ENCODE assay signal across 8 cellular contexts in the genomic region with DNA sequence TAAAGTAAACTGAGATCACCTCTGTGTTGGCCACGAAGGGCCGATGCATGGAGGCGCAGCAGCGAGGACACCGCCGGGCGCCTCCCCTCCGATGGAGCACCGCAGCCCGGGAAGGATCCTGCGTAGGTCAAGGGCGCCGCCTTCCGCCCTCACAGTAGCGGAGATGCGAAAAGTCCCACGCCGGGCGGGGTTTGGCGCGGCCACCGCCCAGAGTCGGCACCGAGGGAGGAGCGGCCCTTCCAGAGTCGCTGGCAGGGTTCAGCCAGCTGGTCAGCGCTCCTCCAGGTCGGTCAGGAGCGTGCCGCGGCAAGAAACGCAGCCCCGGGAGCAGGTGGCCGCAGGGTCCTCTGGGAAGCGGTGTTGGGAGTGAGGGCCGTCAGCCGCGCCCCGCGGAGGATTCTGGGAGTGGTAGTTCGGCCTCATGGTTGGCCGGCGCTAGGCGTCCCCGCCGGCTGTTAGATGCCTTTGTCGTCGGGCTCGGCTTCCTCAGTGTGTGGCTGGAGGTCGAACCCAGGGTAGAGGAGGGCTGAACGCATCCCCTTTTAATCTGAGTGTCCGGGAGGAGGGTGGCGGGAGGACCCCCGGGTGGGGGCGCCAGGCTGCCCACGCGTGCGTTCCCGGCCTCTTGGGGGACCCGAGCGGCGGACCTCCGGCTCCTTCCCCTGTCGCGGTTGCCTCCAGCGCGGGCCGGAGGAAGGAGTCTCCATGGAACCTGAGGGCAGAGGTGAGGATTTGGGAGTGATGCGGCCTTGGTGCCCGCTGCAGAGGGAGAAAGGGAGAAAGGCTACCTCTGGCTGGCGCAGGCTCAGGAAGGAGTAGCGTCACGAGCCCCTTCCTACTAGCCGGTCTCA. TPM values are rescaled to one million over a fixed set of nuclear protein-coding genes. Genes with fewer than 3 reads are reported as not detected.
A peak's percentile ranks its signal among the peaks of the same experiment; 100 is the strongest.
DNase-seq lines count a peak whose midpoint lies in the region; ATAC-seq and TF ChIP-seq lines count a peak whose summit lies in the region.

ZNF892 (plus strand) TSS at position 411 of the 851 bp plus-strand sequence; CDS start at position 706, 295 bp downstream.

- WGBS in adipose tissue, 3 donors = 1% methylated on average over 72 to 74 of the region's 74 CpGs
- 0 to 1% methylated on average over 74 of the region's 74 CpGs for WGBS in heart right ventricle, 2 donors
- 2% methylated on average over 62 of the region's 74 CpGs; no CpG with 5 or more reads in 1 of the 2 donors for WGBS in upper lobe of left lung, 2 donors

- no peak for TF ChIP-seq EP300 in upper lobe of left lung (IDR thresholded peaks at IDR 0.05)

- intact Hi-C loops in heart right ventricle (cut with DNase I) = loop anchor here in 4 of 10 donors (1.0 to 10.0 kb wide), 5 partner anchors 13 to 85 kb away; partner anchors contain the start of genes MRPS5 (in 3 of the 4) and ZNF2 (in 2 of the 4)
- intact Hi-C loops in posterior cingulate gyrus (cut with DNase I) = loop anchor here (1.0 kb wide), 1 partner anchor 42 kb away; the partner anchor contains the start of gene ZNF2

- peaks cover 14% of the 10 kb centered on the region for H3K4me1 Mint-ChIP-seq in HFFc6 (ENCODE audit: low read depth)

- 0 out of 2 replicates have a peak, but pooled peaks cover 4% of the 10 kb centered on the region for H3K27me3 Mint-ChIP-seq in HFFc6 (ENCODE audit: insufficient read depth)

- no peaks in the 10 kb centered on the region for H3K27me3 ChIP-seq in heart right ventricle
- no peaks in the 10 kb centered on the region for H3K27me3 ChIP-seq in upper lobe of left lung

- H3K27ac ChIP-seq in adipose tissue (ENCODE audit: low read depth, low read length) = peak within 1 kb of the TSS; percentile 83
- H3K27ac ChIP-seq in heart right ventricle = peak within 1 kb of the TSS; percentile 52 to 95 (median 90)
- peak within 1 kb of the TSS; percentile 85 to 92 (median 89) for H3K27ac ChIP-seq in upper lobe of left lung

- peak; percentile 15 for TF ChIP-seq CTCF in GM12864 (IDR thresholded peaks at IDR 0.05; ENCODE audit: low read depth, low read length, missing control alignments)
- peak; percentile 46; the same call in 1 of the 2 replicates for TF ChIP-seq CTCF in HFFc6 (IDR thresholded peaks at IDR 0.05)
- peak in 8 of 9 donors; percentile 23 to 76 (median 56) for TF ChIP-seq CTCF in heart right ventricle (IDR thresholded peaks at IDR 0.05)
- peak in 3 of 6 experiments; percentile 29 to 76 (median 38) for TF ChIP-seq CTCF in upper lobe of left lung (IDR thresholded peaks at IDR 0.05)

- peaks cover 0 to 40% (median 21%) of the 10 kb centered on the region in 11 donors for H3K9me3 ChIP-seq in heart right ventricle
- peaks cover 9 to 21% (median 15%) of the 10 kb centered on the region in 4 donors for H3K9me3 ChIP-seq in upper lobe of left lung

- peaks cover 0 to 37% (median 23%) of the 10 kb centered on the region in 9 donors for H3K36me3 ChIP-seq in heart right ventricle
- peaks cover 2 to 23% (median 13%) of the 10 kb centered on the region in 4 donors for H3K36me3 ChIP-seq in upper lobe of left lung

- H3K9me3 Mint-ChIP-seq in HFFc6 = peaks cover 55% of the 10 kb centered on the region

- peak within 1 kb of the TSS; percentile 92 for H3K4me3 Mint-ChIP-seq in HFFc6

- peak within 1 kb of the TSS; percentile 21; the same call in 1 of the 2 replicates for H3K27ac Mint-ChIP-seq in HFFc6

- H3K36me3 Mint-ChIP-seq in HFFc6 (ENCODE audit: low read depth) = peaks cover 37% of the 10 kb centered on the region

- H3K4me1 ChIP-seq in heart right ventricle (peaks cover 3 to 22% (median 16%) of the 10 kb centered on the region in 9 donors), upper lobe of left lung (peaks cover 7 to 18% (median 15%) of the 10 kb centered on the region in 4 donors)

- H3K4me3 ChIP-seq in GM12864 (ENCODE audit: low read depth, low read length) (peak within 1 kb of the TSS; percentile 72), heart right ventricle (peak within 1 kb of the TSS; percentile 71 to 86 (median 80)), upper lobe of left lung (peak within 1 kb of the TSS; percentile 40 to 95 (median 75))

- peak in 1 of 4 donors; percentile 73 for TF ChIP-seq POLR2A in upper lobe of left lung (IDR thresholded peaks at IDR 0.05)

- ATAC-seq in heart right ventricle (peak; percentile 98 to 99 (median 99)), upper lobe of left lung (ENCODE audit: low FRiP score in 2 of 2) (peak; percentile 98 to 99)

- peak; percentile 61 for DNase-seq in GM12864 (ENCODE audit: low read depth)
- DNase-seq in HFFc6 = peak; percentile 79
- DNase-seq in NAMALWA (ENCODE audit: low spot score) = peak; percentile 71
- DNase-seq in SW 1271 (lab: John Stamatoyannopoulos, UW) = peak; percentile 79 to 93
- DNase-seq in heart right ventricle = peak; percentile 92
- peak; percentile 91 to 99 (median 92) for DNase-seq in posterior cingulate gyrus
- DNase-seq in upper lobe of left lung = peak; percentile 92 to 96

RNA-seq across cellular contexts. Expression of gene ZNF892, which starts in this region (rescaled TPM):
- total RNA-seq in HFFc6 (2021; fragmentation: NEBNext Ultra II Directional; extraction: Animal tissue kit (Norgen Biotek cat#: 25700)) = under 1 TPM; 0.43 to 0.87 (median 0.62) TPM
- polyA plus RNA-seq in adipose tissue = under 1 TPM; 0.34 to 0.75 (median 0.45) TPM
- 1 to 10 TPM; 1.9 to 4.4 (median 3.0) TPM for total RNA-seq in heart right ventricle
- polyA plus RNA-seq in heart right ventricle = 1 to 10 TPM in 1 of 2 donors, under 1 TPM in 1; 0.26 to 1.3 TPM
- total RNA-seq in upper lobe of left lung = 10 to 100 TPM in 2 of 6 donors, 1 to 10 TPM in 4; 2.4 to 13.6 (median 4.4) TPM

Comparison
In these comparisons a context has a peak if more than half of its experiments do, and no peak if none do; other contexts are left out.
1. Peak in every context shown above with its lines: DNase-seq, ATAC-seq, H3K4me3 ChIP-seq and H3K27ac ChIP-seq.
2. Peak in DNase-seq in HFFc6; RNA of the gene not detected or under 1 TPM.